6 cellular contexts compared by ENCODE assay signal in the genomic region with DNA sequence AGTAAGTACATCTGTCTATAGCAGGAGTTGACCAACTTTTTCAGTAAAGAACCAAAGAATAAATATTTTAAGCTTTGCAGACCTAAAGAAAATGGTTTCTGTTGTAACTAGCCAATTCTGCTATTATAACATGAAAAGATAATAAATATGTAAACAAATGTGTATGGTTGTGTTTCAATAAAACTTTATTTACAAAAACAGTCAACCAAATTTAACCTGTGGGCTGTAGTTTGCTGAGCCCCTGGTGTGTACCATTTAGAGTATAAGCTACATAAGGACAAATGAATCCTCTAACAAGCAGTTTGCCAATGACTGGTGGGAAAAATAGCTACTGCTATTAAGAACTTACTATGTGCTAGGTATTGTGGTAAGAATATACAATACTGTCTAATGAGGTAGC.
"Had no signal": no experiment of that assay in that cellular context is flagged by ENCODE, and none has a peak within 500 bp of the region (broad histone marks: within the 10 kb centered on the region; RNA-seq: fewer than 3 reads in every experiment).

No MANE protein-coding gene starts in this region.

- FAIRE-seq: HTR-8/SVneo had no signal

- DNase-seq: IMR-90, KBM-7, KG1 had no signal

- H3K27ac ChIP-seq: HL-60, KMS-11 had no signal

- H3K4me2 ChIP-seq: KMS-11 had no signal

- H3K9ac ChIP-seq: KMS-11 had no signal
